In the genomic region with DNA sequence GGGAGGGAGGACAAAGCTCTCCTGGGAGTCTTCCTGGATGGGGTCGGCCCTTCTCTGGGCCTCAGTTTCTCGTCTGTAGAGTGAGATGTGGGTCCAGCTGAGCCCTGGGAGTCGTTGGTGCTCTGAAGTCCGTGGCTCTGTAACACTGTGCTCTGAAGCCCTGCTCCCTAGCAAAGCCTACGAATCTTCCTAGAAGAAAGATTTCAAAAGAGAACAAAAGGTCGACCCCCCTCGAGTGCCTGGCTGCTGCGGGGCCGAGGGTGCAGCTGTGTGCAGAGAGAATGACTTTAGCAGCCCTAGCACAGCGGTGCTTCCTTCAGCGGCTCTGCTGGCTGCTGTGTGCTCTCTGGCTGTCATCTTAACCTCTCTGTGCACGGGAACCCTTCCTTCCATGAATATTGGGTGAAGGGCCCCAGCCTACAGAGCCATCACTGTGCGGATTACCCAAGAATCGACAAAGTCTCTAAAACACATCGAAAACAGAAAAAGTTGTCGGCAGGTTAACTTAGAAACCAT, we compare ENCODE assay signal across 27 cellular contexts. TPM values are rescaled to one million over a fixed set of nuclear protein-coding genes. Genes with fewer than 3 reads are reported as not detected.
DNase-seq lines count a peak whose midpoint lies in the region; ATAC-seq, FAIRE-seq and TF ChIP-seq lines count a peak whose summit lies in the region.
"Had no signal": no experiment of that assay in that cellular context is flagged by ENCODE, and none has a peak within 500 bp of the region (broad histone marks: within the 10 kb centered on the region; RNA-seq: fewer than 3 reads in every experiment).

No MANE protein-coding gene starts in this region.

- no peak overlapping the region for H3K4me2 ChIP-seq in K562 (ENCODE audit: insufficient read depth, low read length)

- no peaks in the 10 kb centered on the region; the same call in 1 of the 2 replicates for H4K20me1 ChIP-seq in K562 (replicated peaks; ENCODE audit: control insufficient read depth, insufficient read depth, low read length)

- in situ Hi-C loops in K562 (cut with MboI): no loop called here
- in situ Hi-C loops in gastrocnemius medialis (cut with MboI; ENCODE audit: low sequenced_read_pairs in 4 of 4): no loop called here

- no peaks in the 10 kb centered on the region for H3K9me3 ChIP-seq in left ventricle myocardium inferior (replicated peaks)
- H3K9me3 ChIP-seq in K562 (replicated peaks; ENCODE audit: control insufficient read depth, insufficient read depth, low read depth, low read length): no peaks in the 10 kb centered on the region
- no peaks in the 10 kb centered on the region for H3K9me3 ChIP-seq in gastrocnemius medialis
- H3K9me3 ChIP-seq: BE2C had no signal

- DNase-seq in left ventricle myocardium inferior (no peak), left cardiac atrium (no peak), K562 (ENCODE audit: extremely low read depth in 1 of 4, low spot score in 3 of 4) (no peak), choroid plexus epithelial cell (ENCODE audit: low read depth) (peak; percentile 45), gastrocnemius medialis (no peak), left colon (no peak), RCC 7860 (ENCODE audit: low spot score) (no peak)
- DNase-seq: ACHN; BE2C; C1 segment of cervical spinal cord; CD4-positive, CD25-positive, alpha-beta regulatory T cell; CD8-positive, alpha-beta memory T cell; COR-L47; DMS 273 treated with DMSO at 0.1 percent for 48 hours; DMS53; DND-41; EL; GM23248; HCEC 1CT had no signal

- peaks cover 8% of the 10 kb centered on the region for H3K27me3 ChIP-seq in left ventricle myocardium inferior (ENCODE audit: low read depth)
- H3K27me3 ChIP-seq in K562 (ENCODE audit: control insufficient read depth in 2 of 2, insufficient read depth in 2 of 2, low read length in 2 of 2): peaks cover 33 to 83% of the 10 kb centered on the region in 2 experiments
- H3K27me3 ChIP-seq in gastrocnemius medialis: no peaks in the 10 kb centered on the region
- H3K27me3 ChIP-seq: BE2C had no signal

- ATAC-seq in left cardiac atrium (no peak), K562 (no peak), gastrocnemius medialis (peak in 1 of 2 donors; percentile 18), left colon (no peak), HG03439 (IDR thresholded peaks at IDR 0.05; ENCODE audit: unreplicated experiment) (no peak)
- ATAC-seq: GM12878 had no signal

- TF ChIP-seq RAD21 in K562 (CRISPR knock-in tag; conservative IDR thresholded peaks at IDR 0.05 in 1 of 2, IDR thresholded peaks at IDR 0.05 in 1 of 2): no peak

- TF ChIP-seq CTCF in left ventricle myocardium inferior (IDR thresholded peaks at IDR 0.05; ENCODE audit: borderline replicate concordance): no peak
- no peak for TF ChIP-seq CTCF in K562 (IDR thresholded peaks at IDR 0.05 in 2 of 3, conservative IDR thresholded peaks at IDR 0.05 in 1 of 3; ENCODE audit: insufficient read depth in 2 of 3, low read depth in 1 of 3, low read length in 3 of 3)
- TF ChIP-seq CTCF in choroid plexus epithelial cell (conservative IDR thresholded peaks at IDR 0.05; ENCODE audit: low read depth, low read length): no peak
- no peak for TF ChIP-seq CTCF in gastrocnemius medialis (IDR thresholded peaks at IDR 0.05 in 4 of 5, conservative IDR thresholded peaks at IDR 0.05 in 1 of 5)

- peaks cover 29% of the 10 kb centered on the region for H3K4me1 ChIP-seq in left ventricle myocardium inferior
- H3K4me1 ChIP-seq in K562 (replicated peaks in 1 of 2; ENCODE audit: control insufficient read depth in 2 of 2, insufficient read depth in 2 of 2, low read length in 2 of 2): peaks cover 0 to 9% of the 10 kb centered on the region in 2 experiments; a peak in 2 of 5 replicates
- peaks cover 9 to 10% of the 10 kb centered on the region in 2 donors for H3K4me1 ChIP-seq in gastrocnemius medialis
- H3K4me1 ChIP-seq: BE2C had no signal

- no peak overlapping the region for H2AFZ ChIP-seq in K562 (ENCODE audit: low read depth, low read length)
- H2AFZ ChIP-seq: GM23248 had no signal

- under 1% methylated on average over 16 of the region's 16 CpGs for WGBS in K562 (ENCODE audit: insufficient coverage, low coverage, missing lambda C conversion rate)

- no peak overlapping the region for H3K4me3 ChIP-seq in left ventricle myocardium inferior
- H3K4me3 ChIP-seq in K562: no peak overlapping the region
- no peak overlapping the region for H3K4me3 ChIP-seq in choroid plexus epithelial cell (ENCODE audit: low read depth, low read length)
- H3K4me3 ChIP-seq in gastrocnemius medialis: no peak overlapping the region
- H3K4me3 ChIP-seq: GM12878, GM23248 had no signal

- CTCF ChIA-PET in K562 (lab: Yijun Ruan, JAX; ENCODE audit: low intra/inter-chr PET ratio): no interaction called here

- no peak for TF ChIP-seq EP300 in K562 (IDR thresholded peaks at IDR 0.05; ENCODE audit: low read length)

- no peak for FAIRE-seq in K562 (lab: Jason Lieb, UNC)
- no peak for FAIRE-seq in RCC 7860 (lab: Jason Lieb, UNC)
- FAIRE-seq: A204.1, GM12878, GM19239, H54, HTR-8/SVneo had no signal

- H3K9ac ChIP-seq in K562 (ENCODE audit: insufficient read depth in 1 of 2, low read depth in 2 of 2, low read length in 2 of 2): no peak overlapping the region
- H3K9ac ChIP-seq: GM23248 had no signal

- H3K27ac ChIP-seq in left ventricle myocardium inferior (replicated peaks) (peak overlapping the region; percentile 40), K562 (ENCODE audit: extremely low read depth, low read depth, low read length) (no peak overlapping the region), gastrocnemius medialis (peak overlapping the region in 3 of 4 donors; percentile 48 to 54 (median 51))
- H3K27ac ChIP-seq: GM23248 had no signal

- no peaks in the 10 kb centered on the region for H3K9me1 ChIP-seq in K562 (ENCODE audit: control insufficient read depth, insufficient read depth, low read length)

- intact Hi-C loops in left ventricle myocardium inferior (cut with micrococcal nuclease) (no loop called here), left cardiac atrium (cut with DNase I) (no loop called here), K562 (cut with micrococcal nuclease) (loop anchor here (5.0 kb wide), 1 partner anchor 104 kb away; no protein-coding TSS in a partner anchor), gastrocnemius medialis (cut with DNase I; ENCODE audit: low total_unique reads) (no loop called here), left colon (cut with DNase I, micrococcal nuclease) (no loop called here)

- POLR2A ChIA-PET in K562 (lab: Yijun Ruan, JAX): interaction anchor here (0.6 kb wide), 1 partner anchor 153 kb away, joined by 3 read pairs; no protein-coding TSS in a partner anchor

- H3K36me3 ChIP-seq in left ventricle myocardium inferior (no peaks in the 10 kb centered on the region), K562 (ENCODE audit: control insufficient read depth, insufficient read depth, low read length) (no peaks in the 10 kb centered on the region), gastrocnemius medialis (no peaks in the 10 kb centered on the region)
- H3K36me3 ChIP-seq: BE2C had no signal

- TF ChIP-seq POLR2A in K562 (conservative IDR thresholded peaks at IDR 0.05) (no peak), gastrocnemius medialis (IDR thresholded peaks at IDR 0.05) (no peak)

- H3K79me2 ChIP-seq in K562 (ENCODE audit: control insufficient read depth, insufficient read depth, low read length): no peaks in the 10 kb centered on the region

- no TSS peak for BruUV-seq in K562 (replicated peaks; lab: Mats Ljungman, UMichigan)

TF ChIP-seq in K562, 482 proteins besides CTCF, POLR2A, EP300 and RAD21:
- no peak for TF ChIP-seq ZNF224 (CRISPR knock-in tag; IDR thresholded peaks at IDR 0.05)
- TF ChIP-seq ZFP36 (IDR thresholded peaks at IDR 0.05; ENCODE audit: low read depth, low read length, partially characterized antibody): peak; percentile 40

RNA-seq across cellular contexts. Expression of gene ANO1, which starts 10.7 kb away (rescaled TPM):
- 7.7 TPM for total RNA-seq in left ventricle myocardium inferior
- total RNA-seq in left cardiac atrium: 10 to 100 TPM in 1 of 2 donors, 1 to 10 TPM in 1; 9.8 to 14.2 TPM
- total RNA-seq in K562 (2011; cell fraction: chromatin; rRNA removed; ENCODE audit: low replicate concordance): 0.21 TPM in 1 of 2 replicates, not detected in the other
- 0.33 and 0.39 TPM in 2 replicates for total RNA-seq in K562 (2011; cell fraction: nucleolus; rRNA removed)
- not detected in 2 replicates for total RNA-seq in K562 (2011; cell fraction: nucleoplasm; rRNA removed)
- not detected in 2 replicates for total RNA-seq in K562 (2014; rRNA removed)
- not detected in 2 replicates for total RNA-seq in K562 (2014; rRNA removed; fragmentation: Illumina TruSeq; extraction: Trizol)
- not detected in 2 replicates for total RNA-seq in K562 (2015; rRNA removed; fragmentation: Illumina TruSeq; extraction: Trizol)
- 0.13 TPM in 1 of 2 replicates, not detected in the other for total RNA-seq in K562 (2021)
- 0.39 TPM in 1 of 2 replicates, not detected in the other for polyA plus RNA-seq in K562 (2011; rRNA removed)
- 0.01 and 0.10 TPM in 2 replicates for polyA plus RNA-seq in K562 (2011; cell fraction: cytosol; rRNA removed)
- polyA plus RNA-seq in K562 (2011; cell fraction: nucleus; rRNA removed): 0.16 and 0.38 TPM in 2 replicates
- polyA plus RNA-seq in K562 (2012): 0.04 TPM in 1 of 2 replicates, not detected in the other
- polyA plus RNA-seq in K562 (2014; fragmentation: Illumina TruSeq; extraction: Trizol): 0.22 TPM in 1 of 2 replicates, not detected in the other
- not detected for polyA plus RNA-seq in K562 (2014; fragmentation: Nextera tagmentation; extraction: Ambion mirVana)
- not detected in 2 replicates for polyA plus RNA-seq in K562 (2014; rRNA removed)
- 0.12 TPM in 1 of 2 replicates, not detected in the other for polyA minus RNA-seq in K562 (2011; rRNA and poly(A)+ RNA removed)
- not detected in 2 replicates for polyA minus RNA-seq in K562 (2011; cell fraction: cytosol; rRNA and poly(A)+ RNA removed)
- 0.11 and 0.27 TPM in 2 replicates for polyA minus RNA-seq in K562 (2011; cell fraction: nucleus; rRNA and poly(A)+ RNA removed)
- total RNA-seq in gastrocnemius medialis: 1 to 10 TPM; 2.3 to 9.2 (median 4.2) TPM
- total RNA-seq in left colon: 10 to 100 TPM; 15.9 to 25.6 TPM
- total RNA-seq: CD4-positive, CD25-positive, alpha-beta regulatory T cell; CD8-positive, alpha-beta memory T cell; G401 had no signal
- polyA plus RNA-seq: CD4-positive, CD25-positive, alpha-beta regulatory T cell; CD8-positive, alpha-beta memory T cell; GM23248; IgD-negative memory B cell had no signal
